In the genomic region with DNA sequence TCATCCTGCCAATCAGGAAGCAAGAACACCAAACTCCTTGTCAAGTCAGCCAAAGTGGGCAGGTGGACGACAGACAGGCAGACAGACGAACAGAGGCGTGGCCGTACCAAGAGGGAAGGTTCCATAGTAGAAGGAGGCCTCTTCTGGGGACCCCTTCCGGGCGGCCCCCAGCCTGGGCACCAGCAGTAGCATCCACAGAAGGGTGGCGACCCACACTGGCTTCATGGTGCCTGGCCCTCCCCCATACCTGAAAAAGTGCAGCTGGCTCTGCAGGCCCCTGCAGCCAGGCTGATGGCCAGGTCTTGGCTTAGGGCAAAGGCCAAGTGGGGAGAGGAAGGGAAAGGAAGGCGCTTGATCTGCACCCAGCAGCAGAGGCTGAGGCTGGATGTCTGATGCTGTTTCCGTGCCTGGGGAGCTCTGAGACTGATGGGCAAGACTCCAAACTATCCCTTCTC, we compare ENCODE assay signal across 24 cellular contexts. TPM values are rescaled to one million over a fixed set of nuclear protein-coding genes. Genes with fewer than 3 reads are reported as not detected.
DNase-seq lines count a peak whose midpoint lies in the region; ATAC-seq, FAIRE-seq and TF ChIP-seq lines count a peak whose summit lies in the region.
"Had no signal": no experiment of that assay in that cellular context is flagged by ENCODE, and none has a peak within 500 bp of the region (broad histone marks: within the 10 kb centered on the region; RNA-seq: fewer than 3 reads in every experiment).

No MANE protein-coding gene starts in this region.

- H2AFZ ChIP-seq in GM23338, result peak overlapping the region; percentile 97
- H2AFZ ChIP-seq in osteoblast (ENCODE audit: low read length), result peak overlapping the region; percentile 93

- H3K4me2 ChIP-seq in GM23338, result peak overlapping the region; percentile 66
- H3K4me2 ChIP-seq in osteoblast (ENCODE audit: insufficient read depth, low read length), result peak overlapping the region; percentile 88

- no peak for FAIRE-seq in frontal cortex (lab: Jason Lieb, UNC)
- FAIRE-seq: H54 had no signal

- POLR2A ChIA-PET in activated CD4-positive, alpha-beta T cell treated with anti-CD3 and anti-CD28 coated beads, Interleukin-2, amount 10 ng/mL, durations not matched to agents 7 days and 5 days (lab: Charles Lee), result no interaction called here

- H3K36me3 ChIP-seq in GM23338 (ENCODE audit: insufficient read depth) (no peaks in the 10 kb centered on the region), iPS-18a (ENCODE audit: control insufficient read depth, low read depth, low read length) (no peaks in the 10 kb centered on the region), osteoblast (ENCODE audit: insufficient read depth, low read length) (no peaks in the 10 kb centered on the region), tibial artery (no peaks in the 10 kb centered on the region)
- H3K36me3 ChIP-seq: left ventricle myocardium inferior, thoracic aorta had no signal

- H3K79me2 ChIP-seq in GM23338 (replicated peaks; ENCODE audit: insufficient read depth) (no peaks in the 10 kb centered on the region), osteoblast (ENCODE audit: insufficient read depth, low read length) (no peaks in the 10 kb centered on the region)

- intact Hi-C loops in tibial artery (cut with DNase I; ENCODE audit: low total_unique reads), result no loop called here

- no peaks in the 10 kb centered on the region for H3K9me2 ChIP-seq in GM23338 (ENCODE audit: insufficient read depth)

- CTCF ChIA-PET in activated CD4-positive, alpha-beta T cell treated with anti-CD3 and anti-CD28 coated beads, Interleukin-2, amount 10 ng/mL, durations not matched to agents 7 days and 5 days (lab: Charles Lee), result interaction anchor here (1.0 kb wide), 1 partner anchor 23 kb away, joined by 3 read pairs; no protein-coding TSS in a partner anchor

- peaks cover 5% of the 10 kb centered on the region; the same call in 1 of the 3 replicates for H3K36me3 Mint-ChIP-seq in GM23338 (ENCODE audit: low read depth)
- no peaks in the 10 kb centered on the region for H3K36me3 Mint-ChIP-seq in activated T-helper 17 cell treated with anti-CD3 and anti-CD28 coated beads, Interleukin-2, amount 50 U/mL, for 72 hours (ENCODE audit: low read depth)
- H3K36me3 Mint-ChIP-seq in activated CD4-positive, alpha-beta T cell treated with anti-CD3 and anti-CD28 coated beads, Interleukin-2, amount 10 ng/mL, durations not matched to agents 7 days and 5 days (ENCODE audit: low read depth), result no peaks in the 10 kb centered on the region
- H3K36me3 Mint-ChIP-seq: activated naive CD4-positive, alpha-beta T cell treated with anti-CD3 and anti-CD28 coated beads, Interleukin-2, amount 10 ng/mL, durations not matched to agents 7 days and 5 days; CD4-positive, alpha-beta memory T cell had no signal

- H3K27me3 ChIP-seq in GM23338 (ENCODE audit: insufficient read depth) (no peaks in the 10 kb centered on the region), iPS-18a (ENCODE audit: control insufficient read depth, insufficient read depth, low read length) (no peaks in the 10 kb centered on the region), osteoblast (ENCODE audit: insufficient read depth, low read length) (no peaks in the 10 kb centered on the region), tibial artery (peaks cover 0 to 7% of the 10 kb centered on the region in 2 donors)

- peak overlapping the region; percentile 60; the same call in 2 of the 3 replicates for H3K4me3 Mint-ChIP-seq in GM23338
- H3K4me3 Mint-ChIP-seq in activated T-helper 17 cell treated with anti-CD3 and anti-CD28 coated beads, Interleukin-2, amount 50 U/mL, for 72 hours, result no peak overlapping the region
- no peak overlapping the region for H3K4me3 Mint-ChIP-seq in activated CD4-positive, alpha-beta T cell treated with anti-CD3 and anti-CD28 coated beads, Interleukin-2, amount 10 ng/mL, durations not matched to agents 7 days and 5 days
- H3K4me3 Mint-ChIP-seq: activated naive CD4-positive, alpha-beta T cell treated with anti-CD3 and anti-CD28 coated beads, Interleukin-2, amount 10 ng/mL, durations not matched to agents 7 days and 5 days had no signal

- peak; percentile 15 for ATAC-seq in GM23338
- no peak for ATAC-seq in activated T-helper 17 cell treated with anti-CD3 and anti-CD28 coated beads, Interleukin-2, amount 50 U/mL, for 72 hours (replicated peaks)

- H3K27ac ChIP-seq in GM23338 (ENCODE audit: low read depth) (peak overlapping the region; percentile 50; the same call in 1 of the 2 replicates), iPS-18a (ENCODE audit: low read length) (no peak overlapping the region), osteoblast (ENCODE audit: low read depth, low read length) (peak overlapping the region; percentile 46), tibial artery (no peak overlapping the region)
- H3K27ac ChIP-seq: left ventricle myocardium inferior, thoracic aorta, VCaP had no signal

- no peak overlapping the region for H3K9ac ChIP-seq in iPS-18a (ENCODE audit: low read length)

- no peaks in the 10 kb centered on the region for H3K9me3 ChIP-seq in iPS-18a (ENCODE audit: control insufficient read depth, low read depth, low read length)
- H3K9me3 ChIP-seq in osteoblast (ENCODE audit: low read depth, low read length), result no peaks in the 10 kb centered on the region
- no peaks in the 10 kb centered on the region for H3K9me3 ChIP-seq in tibial artery
- H3K9me3 ChIP-seq: left ventricle myocardium inferior, thoracic aorta had no signal

- H3F3A ChIP-seq in GM23338 (replicated peaks; ENCODE audit: low read depth), result 0 out of 2 replicates have a peak, but pooled peaks cover 6% of the 10 kb centered on the region

- no peak for TF ChIP-seq CTCF in GM23338 (conservative IDR thresholded peaks at IDR 0.05; ENCODE audit: low read depth in 2 of 2)
- TF ChIP-seq CTCF in osteoblast (IDR thresholded peaks at IDR 0.05; ENCODE audit: extremely low read depth, low read depth, low read length), result no peak
- TF ChIP-seq CTCF in tibial artery (IDR thresholded peaks at IDR 0.05), result no peak

- peaks cover 28% of the 10 kb centered on the region for H3K4me1 Mint-ChIP-seq in GM23338
- no peaks in the 10 kb centered on the region for H3K4me1 Mint-ChIP-seq in activated T-helper 17 cell treated with anti-CD3 and anti-CD28 coated beads, Interleukin-2, amount 50 U/mL, for 72 hours
- peaks cover 7% of the 10 kb centered on the region for H3K4me1 Mint-ChIP-seq in activated CD4-positive, alpha-beta T cell treated with anti-CD3 and anti-CD28 coated beads, Interleukin-2, amount 10 ng/mL, durations not matched to agents 7 days and 5 days

- no peak overlapping the region; the same call in 1 of the 2 replicates for H3K27ac Mint-ChIP-seq in GM23338
- H3K27ac Mint-ChIP-seq in activated T-helper 17 cell treated with anti-CD3 and anti-CD28 coated beads, Interleukin-2, amount 50 U/mL, for 72 hours, result peak overlapping the region; percentile 78
- no peak overlapping the region for H3K27ac Mint-ChIP-seq in activated CD4-positive, alpha-beta T cell treated with anti-CD3 and anti-CD28 coated beads, Interleukin-2, amount 10 ng/mL, durations not matched to agents 7 days and 5 days
- H3K27ac Mint-ChIP-seq: activated naive CD4-positive, alpha-beta T cell treated with anti-CD3 and anti-CD28 coated beads, Interleukin-2, amount 10 ng/mL, durations not matched to agents 7 days and 5 days had no signal

- peaks cover 15% of the 10 kb centered on the region for H3K27me3 Mint-ChIP-seq in GM23338 (ENCODE audit: insufficient read depth, low read depth, poor library complexity)
- no peaks in the 10 kb centered on the region for H3K27me3 Mint-ChIP-seq in activated T-helper 17 cell treated with anti-CD3 and anti-CD28 coated beads, Interleukin-2, amount 50 U/mL, for 72 hours
- no peaks in the 10 kb centered on the region for H3K27me3 Mint-ChIP-seq in activated CD4-positive, alpha-beta T cell treated with anti-CD3 and anti-CD28 coated beads, Interleukin-2, amount 10 ng/mL, durations not matched to agents 7 days and 5 days
- H3K27me3 Mint-ChIP-seq: CD4-positive, alpha-beta memory T cell had no signal

- DNase-seq in GM23338 (ENCODE audit: low spot score) (peak; percentile 32), osteoblast (ENCODE audit: insufficient read length, low spot score, missing footprints) (no peak), tibial artery (no peak), frontal cortex (ENCODE audit: low spot score in 2 of 2) (no peak)
- DNase-seq in stimulated activated CD4-positive, alpha-beta T cell treated with anti-CD3 and anti-CD28 coated beads, Interleukin-12 subunit alpha, Interleukin-12 subunit beta, amount 100 ng/mL, for 4 hours, result no peak
- DNase-seq in activated CD4-positive, alpha-beta T cell treated with anti-CD3 and anti-CD28 coated beads, Interleukin-2, amount 10 ng/mL, durations not matched to agents 7 days and 5 days, result no peak
- DNase-seq: activated CD4-positive, alpha-beta T cell treated with anti-CD3 and anti-CD28 coated beads, Interleukin-2, amount 50 U/mL, for 4 hours; activated naive CD4-positive, alpha-beta T cell treated with anti-CD3 and anti-CD28 coated beads, Interleukin-2, amount 10 ng/mL, durations not matched to agents 7 days and 5 days; CD4-positive, alpha-beta memory T cell; DMS153; erythroblast; GF-D8; left ventricle myocardium inferior; NCI-H1105 treated with DMSO at 0.1 percent for 48 hours; NCI-H2081 treated with DMSO at 0.1 percent for 48 hours; NCI-H510A; NK-92 treated with Interleukin-12 subunit alpha and Interleukin-12 subunit beta, amount 100 ng/mL, for 24 hours; occipital lobe had no signal

- H4K20me1 ChIP-seq in GM23338 (replicated peaks; ENCODE audit: insufficient read depth), result no peaks in the 10 kb centered on the region
- no peaks in the 10 kb centered on the region for H4K20me1 ChIP-seq in osteoblast (ENCODE audit: insufficient read depth, low read length)

- peak overlapping the region; percentile 46 for H3K4me3 ChIP-seq in GM23338
- peak overlapping the region; percentile 23 for H3K4me3 ChIP-seq in iPS-18a (ENCODE audit: low read length)
- H3K4me3 ChIP-seq in osteoblast (ENCODE audit: insufficient read depth, low read length), result peak overlapping the region; percentile 62
- H3K4me3 ChIP-seq in tibial artery, result no peak overlapping the region
- H3K4me3 ChIP-seq: left ventricle myocardium inferior, thoracic aorta had no signal

- H3K4me1 ChIP-seq in GM23338 (ENCODE audit: insufficient read depth) (peaks cover 26% of the 10 kb centered on the region), iPS-18a (ENCODE audit: control insufficient read depth, low read depth, low read length) (peaks cover 18% of the 10 kb centered on the region), osteoblast (ENCODE audit: insufficient read depth, low read length) (peaks cover 17% of the 10 kb centered on the region), tibial artery (peaks cover 0 to 7% (median 0%) of the 10 kb centered on the region in 4 donors)

- no peaks in the 10 kb centered on the region for H3K9me3 Mint-ChIP-seq in GM23338
- H3K9me3 Mint-ChIP-seq in activated T-helper 17 cell treated with anti-CD3 and anti-CD28 coated beads, Interleukin-2, amount 50 U/mL, for 72 hours, result no peaks in the 10 kb centered on the region
- no peaks in the 10 kb centered on the region for H3K9me3 Mint-ChIP-seq in activated CD4-positive, alpha-beta T cell treated with anti-CD3 and anti-CD28 coated beads, Interleukin-2, amount 10 ng/mL, durations not matched to agents 7 days and 5 days
- H3K9me3 Mint-ChIP-seq: activated naive CD4-positive, alpha-beta T cell treated with anti-CD3 and anti-CD28 coated beads, Interleukin-2, amount 10 ng/mL, durations not matched to agents 7 days and 5 days; CD4-positive, alpha-beta memory T cell had no signal

RNA-seq across cellular contexts. Expression of gene LCTL, which starts 0.6 kb away (rescaled TPM):
- 2.9 and 5.6 TPM in 2 replicates for total RNA-seq in GM23338 (2014; rRNA removed; shearing (Covaris generic))
- 2.3 and 3.2 TPM in 2 replicates for polyA plus RNA-seq in GM23338 (2016; fragmentation: Nextera tagmentation; extraction: Ambion mirVana)
- not detected for total RNA-seq in activated T-helper 17 cell treated with anti-CD3 and anti-CD28 coated beads, Interleukin-2, amount 50 U/mL, for 72 hours
- 1.2 and 1.4 TPM in 2 replicates for total RNA-seq in osteoblast
- 0.41 TPM for total RNA-seq in frontal cortex
- total RNA-seq in activated CD4-positive, alpha-beta T cell treated with anti-CD3 and anti-CD28 coated beads, Interleukin-2, amount 10 ng/mL, durations not matched to agents 7 days and 5 days, result not detected
- total RNA-seq: CD4-positive, alpha-beta memory T cell; left ventricle myocardium inferior; T-helper 2 cell treated with Interferon-gamma antibody and Interleukin-4, amounts not matched to agents 100 ng/mL and 5 ng/mL, for 36 hours; thoracic aorta had no signal
- polyA plus RNA-seq: CD4-positive, alpha-beta memory T cell had no signal

Comparison
In these comparisons a context has a peak if more than half of its experiments do, and no peak if none do; other contexts are left out.
1. H3K27ac ChIP-seq: peak in GM23338 (single experiment) and osteoblast (single experiment); none in iPS-18a (single experiment) and tibial artery (0 of 2).
2. H3K4me3 ChIP-seq: peak in GM23338 (single experiment), iPS-18a (single experiment) and osteoblast (single experiment); none in tibial artery (0 of 2).